20 cellular contexts compared by ENCODE assay signal in genomic region chr10:33803248-33803647, GRCh38.
A peak's percentile ranks its signal among the peaks of the same experiment; 100 is the strongest.
DNase-seq lines count a peak whose midpoint lies in the region; FAIRE-seq and TF ChIP-seq lines count a peak whose summit lies in the region.
"Had no signal": no experiment of that assay in that cellular context is flagged by ENCODE, and none has a peak within 500 bp of the region (broad histone marks: within the 10 kb centered on the region; RNA-seq: fewer than 3 reads in every experiment).

No MANE protein-coding gene starts in this region.

- peak; percentile 9 for DNase-seq in ELF-1 (ENCODE audit: low read depth, low spot score)
- DNase-seq in NCI-H226, result peak; percentile 58
- peak; percentile 27 for DNase-seq in epithelial cell of prostate (ENCODE audit: low read depth, low spot score)
- DNase-seq in non-pigmented ciliary epithelial cell (ENCODE audit: low read depth), result peak; percentile 46
- no peak for DNase-seq in SK-N-SH
- no peak for DNase-seq in H54 (ENCODE audit: insufficient read length, low spot score)
- no peak for DNase-seq in NK-92 treated with Interleukin-12 subunit alpha and Interleukin-12 subunit beta, amount 100 ng/mL, for 24 hours (lab: John Stamatoyannopoulos, UW)
- no peak for DNase-seq in NCI-H128 (lab: John Stamatoyannopoulos, UW; ENCODE audit: unreplicated experiment)
- DNase-seq: activated CD4-positive, alpha-beta memory T cell treated with anti-CD3 and anti-CD28 coated beads, Interleukin-2, amount 10 ng/mL, durations not matched to agents 7 days and 5 days; activated T-cell treated with anti-CD3 and anti-CD28 coated beads, Interleukin-2, amount 50 U/mL, for 72 hours; DMS 273 treated with DMSO at 0.1 percent for 48 hours; hypothalamus; left ventricle myocardium inferior; NCI-H2107; NCI-H774; RPMI8226; stimulated activated naive B cell treated with anti-CD40 and anti-IgM and Interleukin-4, amounts not matched to agents 10 μg/mL and 1 μg/mL and 100 μg/mL, for 72 hours had no signal

- no peaks in the 10 kb centered on the region for H3K9me2 ChIP-seq in SK-N-SH

- H3K4me3 ChIP-seq in SK-N-SH (ENCODE audit: low read depth in 2 of 2, low read length in 1 of 2), result no peak overlapping the region
- H3K4me3 ChIP-seq: left ventricle myocardium inferior, vagina had no signal

- TF ChIP-seq CTCF in SK-N-SH (IDR thresholded peaks at IDR 0.05), result no peak

- H2AFZ ChIP-seq in SK-N-SH (ENCODE audit: low read depth), result no peak overlapping the region

- TF ChIP-seq POLR2A in H54 (IDR thresholded peaks at IDR 0.05; ENCODE audit: low read depth, low read length), result no peak

- H3K4me1 ChIP-seq in SK-N-SH (ENCODE audit: control insufficient read depth in 1 of 2, insufficient read depth in 2 of 2, low read depth in 1 of 2, low read length in 1 of 2), result no peaks in the 10 kb centered on the region

- POLR2A ChIA-PET in SK-N-SH (lab: Yijun Ruan, JAX), result no interaction called here

- FAIRE-seq in H54 (lab: Jason Lieb, UNC), result no peak
- FAIRE-seq: colon had no signal

- TF ChIP-seq EP300 in SK-N-SH (IDR thresholded peaks at IDR 0.05; ENCODE audit: borderline replicate concordance in 1 of 2, low read depth in 1 of 2, low read length in 1 of 2), result no peak

- no peaks in the 10 kb centered on the region for H3K36me3 ChIP-seq in SK-N-SH (replicated peaks in 1 of 2; ENCODE audit: control insufficient read depth in 1 of 2, insufficient read depth in 2 of 2, low read length in 1 of 2)
- H3K36me3 ChIP-seq: left ventricle myocardium inferior, vagina had no signal

- no peak overlapping the region for H3K4me2 ChIP-seq in SK-N-SH

- no peaks in the 10 kb centered on the region for H3K9me3 ChIP-seq in SK-N-SH
- H3K9me3 ChIP-seq: left ventricle myocardium inferior, vagina had no signal

- peak overlapping the region; percentile 35 for H3K27ac ChIP-seq in epithelial cell of prostate
- H3K27ac ChIP-seq in SK-N-SH (ENCODE audit: low read depth in 2 of 2, low read length in 1 of 2), result no peak overlapping the region
- H3K27ac ChIP-seq: left ventricle myocardium inferior, vagina, VCaP had no signal

- CTCF ChIA-PET in SK-N-SH (lab: Yijun Ruan, JAX), result no interaction called here

- no peaks in the 10 kb centered on the region for H4K20me1 ChIP-seq in SK-N-SH (ENCODE audit: insufficient read depth)

- no peak overlapping the region for H3K9ac ChIP-seq in SK-N-SH

- no peaks in the 10 kb centered on the region for H3K27me3 ChIP-seq in SK-N-SH (ENCODE audit: insufficient read depth)
- H3K27me3 ChIP-seq: vagina had no signal

- H3F3A ChIP-seq in SK-N-SH (replicated peaks; ENCODE audit: insufficient read depth), result no peaks in the 10 kb centered on the region

- no peaks in the 10 kb centered on the region for H3K79me2 ChIP-seq in SK-N-SH (ENCODE audit: insufficient read depth)

- 81% methylated on average over 3 of the region's 3 CpGs for WGBS in SK-N-SH (ENCODE audit: low lambda C conversion rate)

- no peak for TF ChIP-seq RAD21 in SK-N-SH (IDR thresholded peaks at IDR 0.05; ENCODE audit: low read length)

TF ChIP-seq in SK-N-SH, 30 proteins besides CTCF, POLR2A, EP300 and RAD21:
- no peak for TF ChIP-seq YY1 (IDR thresholded peaks at IDR 0.05; ENCODE audit: low read depth)
- TF ChIP-seq POLR2AphosphoS5 (IDR thresholded peaks at IDR 0.05; ENCODE audit: low read depth, low read length), result no peak
- TF ChIP-seq JUND (IDR thresholded peaks at IDR 0.05), result no peak
- no peak for TF ChIP-seq IRF3 (IDR thresholded peaks at IDR 0.05; ENCODE audit: low read depth, low read length)
- no peak for TF ChIP-seq ZBTB33 (IDR thresholded peaks at IDR 0.05; ENCODE audit: borderline replicate concordance, low read depth)
- no peak for TF ChIP-seq TCF12 (IDR thresholded peaks at IDR 0.05)
- TF ChIP-seq GABPA (IDR thresholded peaks at IDR 0.05; ENCODE audit: low read depth), result no peak
- no peak for TF ChIP-seq MAX (IDR thresholded peaks at IDR 0.05; ENCODE audit: low read depth)
- TF ChIP-seq NFIC (IDR thresholded peaks at IDR 0.05; ENCODE audit: borderline replicate concordance), result no peak
- no peak for TF ChIP-seq FOXM1 (IDR thresholded peaks at IDR 0.05; ENCODE audit: low read depth)
- no peak for TF ChIP-seq CHD2 (IDR thresholded peaks at IDR 0.05; ENCODE audit: low read length, partially characterized antibody)
- TF ChIP-seq USF2 (IDR thresholded peaks at IDR 0.05; ENCODE audit: borderline replicate concordance, low read depth, low read length), result no peak
- TF ChIP-seq TAF1 (IDR thresholded peaks at IDR 0.05; ENCODE audit: borderline replicate concordance, low read depth, low read length), result no peak
TF ChIP-seq in SK-N-SH: peak in this region for 0.

Comparison
In these comparisons a context has a peak if more than half of its experiments do, and no peak if none do; other contexts are left out.
1. DNase-seq: peak in ELF-1 (single experiment), NCI-H226 (single experiment), epithelial cell of prostate (single experiment) and non-pigmented ciliary epithelial cell (single experiment); none in SK-N-SH (single experiment), H54 (single experiment), NK-92 treated with Interleukin-12 subunit alpha and Interleukin-12 subunit beta, amount 100 ng/mL, for 24 hours (single experiment) and NCI-H128 (single experiment).